ENCODE assay signal across 16 cellular contexts in the genomic region with DNA sequence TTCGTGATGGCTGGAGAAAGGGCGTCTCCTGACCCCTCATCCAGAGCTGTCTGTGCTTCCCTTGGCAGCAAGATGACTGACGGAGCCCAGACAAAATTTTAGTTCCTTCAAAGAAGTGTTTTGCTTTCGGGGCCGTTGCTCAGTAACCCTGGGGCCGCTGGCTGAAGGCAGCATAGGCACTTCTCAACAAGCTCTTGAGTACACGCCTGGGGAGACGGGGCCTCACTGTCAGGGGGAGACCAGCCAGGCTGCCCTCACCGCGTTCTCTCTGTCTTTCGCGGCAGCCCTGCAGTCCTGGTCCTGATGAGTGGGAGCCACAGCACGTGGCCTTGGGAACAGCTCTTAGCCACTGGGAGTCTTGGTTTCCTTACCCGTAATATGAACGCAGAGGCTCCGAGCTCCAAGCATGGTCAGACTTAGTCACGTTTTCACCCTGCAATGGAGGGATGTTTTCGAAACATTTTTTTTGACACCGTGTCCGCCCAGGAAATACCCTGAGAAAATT.
DNase-seq lines count a peak whose midpoint lies in the region; ATAC-seq, FAIRE-seq and TF ChIP-seq lines count a peak whose summit lies in the region.
"Had no signal": no experiment of that assay in that cellular context is flagged by ENCODE, and none has a peak within 500 bp of the region (broad histone marks: within the 10 kb centered on the region; RNA-seq: fewer than 3 reads in every experiment).

No MANE protein-coding gene starts in this region.

- TF ChIP-seq RAD21 in GM12878 (IDR thresholded peaks at IDR 0.05; ENCODE audit: insufficient read depth, low read depth, low read length), result no peak

- no peaks in the 10 kb centered on the region for H3K36me3 ChIP-seq in BLaER1 treated with 17β-estradiol and CSF1 and Interleukin-3, amounts not matched to agents 10 nM and 100 nM
- H3K36me3 ChIP-seq in GM12878 (ENCODE audit: control insufficient read depth in 2 of 2, insufficient read depth in 2 of 2, low read length in 1 of 2), result no peaks in the 10 kb centered on the region
- H3K36me3 ChIP-seq in mucosa of rectum (ENCODE audit: control insufficient read depth in 2 of 2, insufficient read depth in 2 of 2, low read length in 2 of 2), result no peaks in the 10 kb centered on the region
- H3K36me3 ChIP-seq: cardiac muscle cell had no signal

- no peak for DNase-seq in HL-60 (ENCODE audit: low read depth in 1 of 2, low spot score in 1 of 2)
- no peak for DNase-seq in GM12878 (ENCODE audit: low read depth, low spot score)
- DNase-seq in NCI-H2107 treated with DMSO at 0.1 percent for 48 hours (lab: John Stamatoyannopoulos, UW; ENCODE audit: unreplicated experiment), result no peak
- DNase-seq in Calu3, result no peak
- no peak for DNase-seq in NCI-H1436 (lab: John Stamatoyannopoulos, UW)
- DNase-seq in T-helper 17 cell, result no peak
- DNase-seq: activated CD4-positive, alpha-beta T cell treated with anti-CD3 and anti-CD28 coated beads for 4 hours; AML-193; HFFc6; NCI-H2081 treated with DMSO at 0.1 percent for 48 hours; NK-92 treated with Interleukin-12 subunit alpha and Interleukin-12 subunit beta, amount 100 ng/mL, for 24 hours; stimulated activated CD4-positive, alpha-beta T cell treated with anti-CD3 and anti-CD28 coated beads, Interleukin-4, amount 100 ng/mL, for 4 hours had no signal

- BruUV-seq in GM12878 (replicated peaks; lab: Mats Ljungman, UMichigan) (no TSS peak), Calu3 (replicated peaks; lab: Mats Ljungman, UMichigan) (no TSS peak)

- H3K27me3 Mint-ChIP-seq in Calu3 (ENCODE audit: unreplicated experiment), result peaks cover 40% of the 10 kb centered on the region
- H3K27me3 Mint-ChIP-seq in T-helper 17 cell, result peaks cover 72% of the 10 kb centered on the region

- in situ Hi-C loops in GM12878 (cut with MboI), result loop anchor here (5.0 kb wide), 1 partner anchor 163 kb away; no protein-coding TSS in a partner anchor

- peak overlapping the region; percentile 72 for H2AFZ ChIP-seq in GM12878 (ENCODE audit: control insufficient read depth, low read depth, low read length)

- H3K4me3 Mint-ChIP-seq in Calu3 (ENCODE audit: low read depth, unreplicated experiment), result no peak overlapping the region
- no peak overlapping the region for H3K4me3 Mint-ChIP-seq in T-helper 17 cell
- H3K4me3 Mint-ChIP-seq: HFFc6 had no signal

- H4K20me1 ChIP-seq in BLaER1 treated with 17β-estradiol and CSF1 and Interleukin-3, amounts not matched to agents 10 nM and 100 nM, result no peaks in the 10 kb centered on the region
- H4K20me1 ChIP-seq in GM12878 (ENCODE audit: control insufficient read depth, insufficient read depth), result no peaks in the 10 kb centered on the region

- peaks cover 64 to 100% (median 96%) of the 10 kb centered on the region in 10 experiments for H3K4me1 ChIP-seq in BLaER1 treated with 17β-estradiol and CSF1 and Interleukin-3, amounts not matched to agents 10 nM and 100 nM
- H3K4me1 ChIP-seq in GM12878 (ENCODE audit: control insufficient read depth, insufficient read depth, low read length), result peaks cover 67% of the 10 kb centered on the region
- H3K4me1 ChIP-seq in mucosa of rectum (ENCODE audit: control insufficient read depth in 2 of 2, insufficient read depth in 2 of 2, low read length in 2 of 2), result peaks cover 35 to 39% of the 10 kb centered on the region in 2 donors

- RAD21 ChIA-PET in GM12878 (lab: Charles Lee; ENCODE audit: unreplicated experiment), result interaction anchor here (1.4 to 8.2 kb wide), 7 partner anchors 28 to 165 kb away, joined by 4 to 194 read pairs (median 47); a partner anchor contains a TSS

- H3K9ac ChIP-seq in BLaER1 treated with 17β-estradiol and CSF1 and Interleukin-3, amounts not matched to agents 10 nM and 100 nM, result peak overlapping the region in 10 of 11 experiments; percentile 29 to 92 (median 86); a peak in 18 of 22 replicates
- peak overlapping the region; percentile 76 for H3K9ac ChIP-seq in GM12878 (ENCODE audit: control insufficient read depth, insufficient read depth, low read length)
- peak overlapping the region; percentile 34 to 60 for H3K9ac ChIP-seq in mucosa of rectum (ENCODE audit: low read depth in 1 of 2, low read length in 2 of 2)

- SMC1A ChIA-PET in GM12878 (lab: Charles Lee; ENCODE audit: uncharacterized antibody, unreplicated experiment), result interaction anchor here (1.0 to 18.6 kb wide), 6 partner anchors 11 to 163 kb away, joined by 3 to 338 read pairs (median 113); a partner anchor contains a TSS

- H3K27ac Mint-ChIP-seq in Calu3 (ENCODE audit: unreplicated experiment), result no peak overlapping the region
- no peak overlapping the region for H3K27ac Mint-ChIP-seq in T-helper 17 cell
- H3K27ac Mint-ChIP-seq: HFFc6, progenitor cell of endocrine pancreas had no signal

- H3K79me2 ChIP-seq in GM12878 (ENCODE audit: control insufficient read depth, insufficient read depth, low read length), result peaks cover 5% of the 10 kb centered on the region

- WGBS in GM12878 (ENCODE audit: insufficient coverage, insufficient replicate concordance, low lambda C conversion rate, missing lambda C conversion rate), result 57% methylated on average over 20 of the region's 20 CpGs

- intact Hi-C loops in GM12878 (cut with micrococcal nuclease; ENCODE audit: unreplicated experiment), result no loop called here
- intact Hi-C loops in Calu3 (cut with micrococcal nuclease; ENCODE audit: unreplicated experiment), result no loop called here

- TF ChIP-seq CTCF in HL-60 (IDR thresholded peaks at IDR 0.05; ENCODE audit: insufficient read depth, low read length), result no peak
- TF ChIP-seq CTCF in GM12878 (IDR thresholded peaks at IDR 0.05 in 2 of 3, conservative IDR thresholded peaks at IDR 0.05 in 1 of 3; ENCODE audit: control insufficient read depth in 2 of 3, extremely low read depth in 1 of 3, insufficient read depth in 1 of 3, low read depth in 3 of 3, low read length in 3 of 3), result no peak
- no peak for TF ChIP-seq CTCF in Calu3 (IDR thresholded peaks at IDR 0.05; ENCODE audit: unreplicated experiment)

- TF ChIP-seq POLR2A in GM12878 (IDR thresholded peaks at IDR 0.05; ENCODE audit: low read depth, low read length), result peak; percentile 61

- no peak for FAIRE-seq in GM12878 (lab: Jason Lieb, UNC)

- H3K4me1 Mint-ChIP-seq in Calu3 (ENCODE audit: low read depth, unreplicated experiment) (peaks cover 10% of the 10 kb centered on the region), T-helper 17 cell (peaks cover 10% of the 10 kb centered on the region)

- H3K4me3 ChIP-seq in BLaER1 treated with 17β-estradiol and CSF1 and Interleukin-3, amounts not matched to agents 10 nM and 100 nM, result 0 out of 20 replicates have a peak overlapping the region, but pooled peaks of 1 of the 10 experiments have one; percentile 31
- H3K4me3 ChIP-seq in HL-60 (replicated peaks; ENCODE audit: insufficient read depth, low read length) (no peak overlapping the region), GM12878 (peak overlapping the region; percentile 37), mucosa of rectum (ENCODE audit: low read length in 2 of 2) (peak overlapping the region; percentile 43 to 48)
- H3K4me3 ChIP-seq: cardiac muscle cell had no signal

- peak overlapping the region; percentile 77 to 94 (median 87) for H3K4me2 ChIP-seq in BLaER1 treated with 17β-estradiol and CSF1 and Interleukin-3, amounts not matched to agents 10 nM and 100 nM
- peak overlapping the region; percentile 66 for H3K4me2 ChIP-seq in GM12878 (ENCODE audit: control insufficient read depth, insufficient read depth)

- H3K27ac ChIP-seq in BLaER1 treated with 17β-estradiol and CSF1 and Interleukin-3, amounts not matched to agents 10 nM and 100 nM, result peak overlapping the region in 10 of 11 experiments; percentile 69 to 99 (median 96); a peak in 20 of 22 replicates
- peak overlapping the region; percentile 92; the same call in 1 of the 2 replicates for H3K27ac ChIP-seq in HL-60 (replicated peaks)
- H3K27ac ChIP-seq in GM12878 (ENCODE audit: control insufficient read depth, insufficient read depth), result peak overlapping the region; percentile 100
- peak overlapping the region; percentile 76 to 81 for H3K27ac ChIP-seq in mucosa of rectum (ENCODE audit: low read depth in 2 of 2, low read length in 2 of 2)
- H3K27ac ChIP-seq: cardiac muscle cell had no signal

- ATAC-seq in GM12878, result no peak
- ATAC-seq in T-helper 17 cell, result no peak

- CTCF ChIA-PET in GM12878 (lab: Yijun Ruan, JAX), result interaction anchor here (0.7 to 12.2 kb wide), 6 partner anchors 9 to 163 kb away, joined by 3 to 337 read pairs (median 52); a partner anchor contains a TSS
- CTCF ChIA-PET in Calu3 (lab: Charles Lee), result interaction anchor here (7.9 kb wide), 1 partner anchor 165 kb away, joined by 128 read pairs; no protein-coding TSS in a partner anchor

- H3K9me3 Mint-ChIP-seq in Calu3 (ENCODE audit: low read depth, unreplicated experiment), result no peaks in the 10 kb centered on the region
- H3K9me3 Mint-ChIP-seq: HFFc6 had no signal

- POLR2A ChIA-PET in GM12878 (lab: Charles Lee), result interaction anchor here (1.6 kb wide), 1 partner anchor 77 kb away, joined by 4 read pairs; no protein-coding TSS in a partner anchor

- H3K9me3 ChIP-seq in BLaER1 treated with 17β-estradiol and CSF1 and Interleukin-3, amounts not matched to agents 10 nM and 100 nM (replicated peaks in 1 of 11), result no peaks in the 10 kb centered on the region
- H3K9me3 ChIP-seq in GM12878 (replicated peaks; ENCODE audit: control insufficient read depth, insufficient read depth, low read length) (no peaks in the 10 kb centered on the region), mucosa of rectum (ENCODE audit: control insufficient read depth in 2 of 2, low read length in 2 of 2) (no peaks in the 10 kb centered on the region), T-helper 17 cell (ENCODE audit: control insufficient read depth, low read length, poor library complexity, severe bottlenecking) (no peaks in the 10 kb centered on the region)

- H3K36me3 Mint-ChIP-seq in Calu3 (ENCODE audit: insufficient read depth, unreplicated experiment) (no peaks in the 10 kb centered on the region), T-helper 17 cell (ENCODE audit: low read depth) (peaks cover 3% of the 10 kb centered on the region)

- TF ChIP-seq EP300 in GM12878 (IDR thresholded peaks at IDR 0.05; ENCODE audit: borderline replicate concordance in 1 of 2, control insufficient read depth in 1 of 2, low read depth in 2 of 2, low read length in 2 of 2), result no peak

- no peaks in the 10 kb centered on the region for H3K27me3 ChIP-seq in BLaER1 treated with 17β-estradiol and CSF1 and Interleukin-3, amounts not matched to agents 10 nM and 100 nM
- no peaks in the 10 kb centered on the region for H3K27me3 ChIP-seq in HL-60 (ENCODE audit: insufficient read depth, poor library complexity, severe bottlenecking)
- no peaks in the 10 kb centered on the region for H3K27me3 ChIP-seq in GM12878 (replicated peaks in 1 of 2; ENCODE audit: control insufficient read depth in 2 of 2, insufficient read depth in 2 of 2, low read length in 1 of 2)
- H3K27me3 ChIP-seq in mucosa of rectum (ENCODE audit: control insufficient read depth in 2 of 2, insufficient read depth in 2 of 2, low read length in 2 of 2), result no peaks in the 10 kb centered on the region
- H3K27me3 ChIP-seq: cardiac muscle cell had no signal

TF ChIP-seq in GM12878, 131 proteins besides CTCF, POLR2A, EP300 and RAD21 (continues in another document):
- TF ChIP-seq HCFC1 (IDR thresholded peaks at IDR 0.05; ENCODE audit: low read length) (no peak), ZZZ3 (IDR thresholded peaks at IDR 0.05; ENCODE audit: control insufficient read depth, insufficient read length, low read depth) (no peak), PML (IDR thresholded peaks at IDR 0.05; ENCODE audit: low read length) (no peak), ZBED1 (IDR thresholded peaks at IDR 0.05; ENCODE audit: borderline replicate concordance) (0 out of 2 replicates have a peak, but pooled peaks have one; percentile 42)
